Comparison of ENCODE assay signal across 10 cellular contexts in the genomic region with DNA sequence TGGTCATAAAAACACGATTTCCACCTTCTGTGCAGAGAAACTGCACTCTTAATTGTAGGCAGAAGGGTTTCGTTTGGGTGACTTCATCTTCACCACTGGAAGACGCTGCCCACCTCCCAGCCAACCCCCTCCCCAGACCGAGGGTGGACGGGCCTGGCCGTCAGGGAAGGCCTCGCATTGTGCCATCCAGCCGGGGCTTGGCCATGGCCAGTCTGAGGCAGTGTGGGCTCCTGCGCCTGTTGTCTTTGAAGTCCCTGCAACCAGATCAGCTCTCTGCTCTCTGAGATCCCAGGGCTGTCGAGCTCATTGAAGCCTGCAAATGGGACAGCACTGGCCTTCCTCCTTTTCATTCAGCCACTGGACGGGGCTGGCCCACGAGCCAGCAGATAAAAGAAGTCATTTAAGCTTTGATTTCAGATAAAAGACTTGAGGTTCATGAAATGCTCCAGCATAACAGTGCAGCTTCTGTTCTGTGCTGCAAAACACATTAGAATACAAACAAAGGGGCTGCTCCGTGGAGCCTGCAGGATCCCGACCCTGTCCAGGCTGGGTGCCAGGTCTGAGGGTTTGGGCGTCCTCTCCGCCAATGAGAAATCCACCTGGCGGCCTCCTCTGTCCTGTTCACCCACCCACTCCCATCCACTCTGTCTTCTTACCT.
DNase-seq lines count a peak whose midpoint lies in the region; ATAC-seq and TF ChIP-seq lines count a peak whose summit lies in the region.
"Had no signal": no experiment of that assay in that cellular context is flagged by ENCODE, and none has a peak within 500 bp of the region (broad histone marks: within the 10 kb centered on the region; RNA-seq: fewer than 3 reads in every experiment).

No MANE protein-coding gene starts in this region.

- peaks cover 85% of the 10 kb centered on the region for H3K36me3 ChIP-seq in KOPT-K1 (ENCODE audit: insufficient read depth, low read length)
- no peaks in the 10 kb centered on the region for H3K36me3 ChIP-seq in body of pancreas (replicated peaks in 1 of 2; ENCODE audit: insufficient read depth in 1 of 2, low read depth in 2 of 2)
- no peaks in the 10 kb centered on the region for H3K36me3 ChIP-seq in SJCRH30
- H3K36me3 ChIP-seq in BE2C = no peaks in the 10 kb centered on the region

- H3K36me3 Mint-ChIP-seq in naive thymus-derived CD8-positive, alpha-beta T cell = peaks cover 14 to 51% (median 34%) of the 10 kb centered on the region in 3 donors

- H3K4me1 ChIP-seq in body of pancreas (peaks cover 11% of the 10 kb centered on the region), SJCRH30 (no peaks in the 10 kb centered on the region), BE2C (no peaks in the 10 kb centered on the region)

- intact Hi-C loops in body of pancreas (cut with DNase I) = no loop called here

- H3K27me3 ChIP-seq in body of pancreas = no peaks in the 10 kb centered on the region
- no peaks in the 10 kb centered on the region for H3K27me3 ChIP-seq in SJCRH30
- H3K27me3 ChIP-seq in BE2C = no peaks in the 10 kb centered on the region

- H3K27ac ChIP-seq in KOPT-K1 (ENCODE audit: low read depth, low read length, poor library complexity, severe bottlenecking) (peak overlapping the region; percentile 3), body of pancreas (peak overlapping the region in 3 of 4 donors; percentile 3 to 29 (median 13)), SJCRH30 (no peak overlapping the region)

- peak overlapping the region in 9 of 10 donors; percentile 23 to 76 (median 58) for H3K4me3 Mint-ChIP-seq in naive thymus-derived CD8-positive, alpha-beta T cell

- no peak for TF ChIP-seq POLR2A in body of pancreas (IDR thresholded peaks at IDR 0.05)

- no peaks in the 10 kb centered on the region for H3K27me3 Mint-ChIP-seq in naive thymus-derived CD8-positive, alpha-beta T cell

- H3K9me3 ChIP-seq in KOPT-K1 (ENCODE audit: insufficient read depth, low read length, poor library complexity, severe bottlenecking) (peaks cover 2% of the 10 kb centered on the region), body of pancreas (no peaks in the 10 kb centered on the region), SJCRH30 (replicated peaks) (no peaks in the 10 kb centered on the region), BE2C (no peaks in the 10 kb centered on the region)

- 55 to 63% methylated on average over 17 of the region's 17 CpGs for WGBS in body of pancreas, 2 donors

- no peak for TF ChIP-seq CTCF in body of pancreas (IDR thresholded peaks at IDR 0.05)
- no peak for TF ChIP-seq CTCF in BE2C (IDR thresholded peaks at IDR 0.05; ENCODE audit: low read depth, low read length)

- ATAC-seq in body of pancreas = no peak
- ATAC-seq in naive thymus-derived CD8-positive, alpha-beta T cell = peak in 1 of 2 donors; percentile 30
- ATAC-seq in HG03432 (IDR thresholded peaks at IDR 0.05; ENCODE audit: unreplicated experiment) = no peak

- POLR2A ChIA-PET in naive thymus-derived CD8-positive, alpha-beta T cell (lab: Charles Lee) = no interaction called here

- H3K9me3 Mint-ChIP-seq in naive thymus-derived CD8-positive, alpha-beta T cell = peaks cover 0 to 10% (median 4%) of the 10 kb centered on the region in 9 donors

- H3K27ac Mint-ChIP-seq in naive thymus-derived CD8-positive, alpha-beta T cell = peak overlapping the region; percentile 63 to 94 (median 82)

- H3K4me1 Mint-ChIP-seq in naive thymus-derived CD8-positive, alpha-beta T cell = peaks cover 39 to 68% (median 52%) of the 10 kb centered on the region in 4 donors

- DNase-seq in COR-L47 (lab: John Stamatoyannopoulos, UW) (peak; percentile 82), body of pancreas (no peak), SJCRH30 (no peak), NCI-H1048 (lab: John Stamatoyannopoulos, UW) (no peak), BE2C (no peak)
- no peak for DNase-seq in naive thymus-derived CD8-positive, alpha-beta T cell
- DNase-seq: dermis blood vessel endothelial cell, glutamatergic neuron had no signal

- H3K4me3 ChIP-seq in body of pancreas (no peak overlapping the region), SJCRH30 (no peak overlapping the region), BE2C (ENCODE audit: low read depth, low read length) (no peak overlapping the region)
